In genomic region chr10:72219229-72219814, GRCh38 we compare ENCODE assay signal across 11 cellular contexts. TPM values are rescaled to one million over a fixed set of nuclear protein-coding genes. Genes with fewer than 3 reads are reported as not detected.
DNase-seq lines count a peak whose midpoint lies in the region; ATAC-seq, FAIRE-seq and TF ChIP-seq lines count a peak whose summit lies in the region.
"Had no signal": no experiment of that assay in that cellular context is flagged by ENCODE, and none has a peak within 500 bp of the region (broad histone marks: within the 10 kb centered on the region; RNA-seq: fewer than 3 reads in every experiment).

No MANE protein-coding gene starts in this region.

- H3K36me3 ChIP-seq in BLaER1 (peaks cover 33% of the 10 kb centered on the region), Karpas-422 (ENCODE audit: insufficient read depth, low read length) (0 out of 2 replicates have a peak, but pooled peaks cover 5% of the 10 kb centered on the region), pancreas (peaks cover 0 to 16% (median 0%) of the 10 kb centered on the region in 3 donors)

- TF ChIP-seq CTCF in chondrocyte (IDR thresholded peaks at IDR 0.05) (no peak), pancreas (IDR thresholded peaks at IDR 0.05) (no peak)

- H3K79me2 ChIP-seq in Karpas-422 (ENCODE audit: low read length): peaks cover 67% of the 10 kb centered on the region

- intact Hi-C loops in pancreas (cut with DNase I): loop anchor here in 1 of 3 donors (10.0 kb wide), 1 partner anchor 85 kb away; no protein-coding TSS in a partner anchor

- no peak overlapping the region for H3K4me3 Mint-ChIP-seq in chondrocyte (ENCODE audit: unreplicated experiment)

- H3K27ac ChIP-seq in BLaER1 (0 out of 2 replicates have a peak overlapping the region, but pooled peaks have one; percentile 20), Karpas-422 (ENCODE audit: low read length) (peak overlapping the region; percentile 69), pancreas (peak overlapping the region in 3 of 4 donors; percentile 3 to 100 (median 98))

- no peaks in the 10 kb centered on the region for H3K27me3 Mint-ChIP-seq in chondrocyte (ENCODE audit: low read depth)

- H3K27ac Mint-ChIP-seq in chondrocyte (ENCODE audit: unreplicated experiment): peak overlapping the region; percentile 52

- DNase-seq in Karpas-422 (no peak), chondrocyte (ENCODE audit: low spot score) (no peak), pancreas (no peak), T1000 (lab: John Stamatoyannopoulos, UW) (no peak), NCI-H524 treated with DMSO at 0.1 percent for 48 hours (lab: John Stamatoyannopoulos, UW) (no peak), NCI-H2107 (lab: John Stamatoyannopoulos, UW) (no peak), GOT3 (lab: John Stamatoyannopoulos, UW) (no peak)
- DNase-seq: DMS53, glutamatergic neuron, NCI-H2227 treated with DMSO at 0.1 percent for 48 hours had no signal

- 38 to 46% methylated on average over 6 of the region's 6 CpGs for WGBS in pancreas, 2 donors

- H3K9ac ChIP-seq in BLaER1 (0 out of 2 replicates have a peak overlapping the region, but pooled peaks have one; percentile 17), Karpas-422 (ENCODE audit: low read length) (no peak overlapping the region)

- H3K36me3 Mint-ChIP-seq in chondrocyte (ENCODE audit: low read depth): no peaks in the 10 kb centered on the region

- H3K9me3 Mint-ChIP-seq in chondrocyte (ENCODE audit: low read depth): no peaks in the 10 kb centered on the region

- H3K4me1 ChIP-seq in BLaER1 (peaks cover 40% of the 10 kb centered on the region), Karpas-422 (ENCODE audit: low read length) (peaks cover 51% of the 10 kb centered on the region), pancreas (peaks cover 32 to 53% (median 36%) of the 10 kb centered on the region in 3 donors)

- H2AFZ ChIP-seq in Karpas-422 (ENCODE audit: low read length): no peak overlapping the region

- H3K27me3 ChIP-seq in BLaER1: no peaks in the 10 kb centered on the region
- no peaks in the 10 kb centered on the region for H3K27me3 ChIP-seq in Karpas-422 (ENCODE audit: low read length)
- H3K27me3 ChIP-seq in pancreas: no peaks in the 10 kb centered on the region

- no peaks in the 10 kb centered on the region for H3K9me2 ChIP-seq in Karpas-422 (replicated peaks; ENCODE audit: insufficient read depth, low read length)

- no peak for ATAC-seq in pancreas

- FAIRE-seq in pancreas (lab: Jason Lieb, UNC): no peak

- H3K4me1 Mint-ChIP-seq in chondrocyte (ENCODE audit: low read depth): peaks cover 45% of the 10 kb centered on the region

- H3K4me3 ChIP-seq in BLaER1 (no peak overlapping the region), Karpas-422 (ENCODE audit: low read length) (no peak overlapping the region), pancreas (peak overlapping the region in 1 of 4 donors; percentile 73)

- 0 out of 2 replicates have a peak overlapping the region, but pooled peaks have one; percentile 96 for H3K4me2 ChIP-seq in BLaER1
- peak overlapping the region; percentile 99 for H3K4me2 ChIP-seq in Karpas-422 (ENCODE audit: low read depth, low read length, poor library complexity, severe bottlenecking)

- H3K9me3 ChIP-seq in BLaER1 (no peaks in the 10 kb centered on the region), Karpas-422 (ENCODE audit: low read length) (no peaks in the 10 kb centered on the region), pancreas (no peaks in the 10 kb centered on the region)

- peaks cover 50% of the 10 kb centered on the region for H4K20me1 ChIP-seq in BLaER1
- peaks cover 5% of the 10 kb centered on the region; the same call in 1 of the 2 replicates for H4K20me1 ChIP-seq in Karpas-422 (ENCODE audit: insufficient read depth, low read depth, low read length)

RNA-seq across cellular contexts. Expression of gene ASCC1, which starts 3.2 kb away (rescaled TPM):
- total RNA-seq in Karpas-422 (2014; rRNA removed; shearing (Covaris generic); ENCODE audit: low replicate concordance): 26.0 and 27.8 TPM in 2 replicates
- total RNA-seq in chondrocyte: 31.6 to 36.8 TPM (median 35.4 TPM) in 3 replicates
- 10 to 100 TPM; 11.7 to 26.0 (median 16.9) TPM for total RNA-seq in pancreas
- 10 to 100 TPM in 1 of 2 donors, 1 to 10 TPM in 1; 5.4 to 10.5 TPM for polyA plus RNA-seq in pancreas

RNA-seq across cellular contexts. Expression of gene ANAPC16, which starts 3.5 kb away (rescaled TPM):
- total RNA-seq in Karpas-422 (2014; rRNA removed; shearing (Covaris generic); ENCODE audit: low replicate concordance): 90.4 and 129 TPM in 2 replicates
- total RNA-seq in chondrocyte (48.5 to 54.4 TPM (median 52.9 TPM) in 3 replicates), pancreas (10 to 100 TPM; 52.4 to 92.6 (median 68.0) TPM)
- polyA plus RNA-seq in pancreas: 100 to 1,000 TPM in 1 of 2 donors, 10 to 100 TPM in 1; 92.0 to 153 TPM

RNA-seq across cellular contexts. Expression of gene DDIT4, which starts 54.4 kb away (rescaled TPM):
- total RNA-seq in Karpas-422 (2014; rRNA removed; shearing (Covaris generic); ENCODE audit: low replicate concordance): 331 and 583 TPM in 2 replicates
- total RNA-seq in chondrocyte (68.5 to 241 TPM (median 227 TPM) in 3 replicates), pancreas (1,000 to 10,000 TPM in 1 of 6 donors, 100 to 1,000 TPM in 3, 10 to 100 TPM in 2; 61.6 to 1,144 (median 191) TPM)
- 100 to 1,000 TPM; 228 to 795 TPM for polyA plus RNA-seq in pancreas

Comparison
In these comparisons a context has a peak if more than half of its experiments do, and no peak if none do; other contexts are left out.
1. H3K27ac ChIP-seq: peak in every context shown above with its lines; median percentile 98 in pancreas; 69 in Karpas-422; 20 in BLaER1.